ENCODE assay signal across 10 cellular contexts in the genomic region with DNA sequence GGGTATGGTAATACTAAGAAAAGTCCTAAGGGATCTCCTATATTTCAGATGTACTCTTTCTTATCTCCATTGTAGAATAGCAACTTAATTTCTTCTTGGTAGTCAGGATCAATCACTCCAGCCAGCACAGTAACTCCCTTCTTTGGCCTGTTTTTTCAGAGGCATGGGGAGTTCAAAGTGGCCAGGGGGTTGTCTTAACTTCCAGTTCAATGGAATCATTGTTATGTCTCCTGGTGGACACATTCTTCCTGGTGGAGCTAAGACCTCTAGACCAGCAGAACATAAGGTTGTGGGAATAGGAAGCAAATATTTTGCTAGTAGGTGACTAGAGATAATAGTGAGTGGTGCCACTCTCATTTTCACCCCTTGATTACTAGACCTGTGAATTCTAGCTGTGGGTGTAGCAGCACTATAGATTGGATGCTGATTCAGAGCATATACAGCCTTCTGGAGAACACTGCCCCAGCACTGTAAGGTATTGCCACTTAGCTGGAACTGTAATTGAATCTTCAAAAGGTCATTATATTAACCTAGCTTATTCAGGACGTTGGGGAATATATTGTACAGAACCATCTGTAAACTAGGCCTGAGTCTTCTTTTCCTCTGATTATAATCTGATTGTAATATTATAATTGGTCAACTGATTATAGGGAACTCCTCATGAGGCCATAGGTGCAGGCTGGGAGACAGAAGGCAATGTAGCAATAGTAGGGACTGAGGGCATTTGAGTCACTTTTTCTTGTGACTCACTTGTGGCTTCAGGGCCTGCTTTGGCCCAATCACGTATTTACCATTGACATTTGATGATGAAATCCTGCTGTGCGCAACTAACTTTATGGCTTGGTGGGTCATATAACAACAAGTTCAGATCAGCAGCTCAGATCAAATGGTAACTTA.
DNase-seq lines count a peak whose midpoint lies in the region; ATAC-seq and TF ChIP-seq lines count a peak whose summit lies in the region.
"Had no signal": no experiment of that assay in that cellular context is flagged by ENCODE, and none has a peak within 500 bp of the region (broad histone marks: within the 10 kb centered on the region; RNA-seq: fewer than 3 reads in every experiment).

No MANE protein-coding gene starts in this region.

- ATAC-seq in HG03280 (IDR thresholded peaks at IDR 0.05; ENCODE audit: unreplicated experiment): no peak

- no peak overlapping the region for H3K4me3 ChIP-seq in fibroblast of the aortic adventitia (ENCODE audit: low read depth, low read length)
- no peak overlapping the region for H3K4me3 ChIP-seq in urinary bladder (ENCODE audit: low read depth, low read length)
- H3K4me3 ChIP-seq: ascending aorta had no signal

- peak in 2 of 3 donors; percentile 10 to 18 for DNase-seq in stimulated activated CD4-positive, alpha-beta T cell treated with anti-CD3 and anti-CD28 coated beads, Interleukin-12 subunit alpha, Interleukin-12 subunit beta, amount 100 ng/mL, for 48 hours (ENCODE audit: low read depth in 2 of 3, low spot score in 1 of 3)
- no peak for DNase-seq in stimulated activated CD4-positive, alpha-beta T cell treated with anti-CD3 and anti-CD28 coated beads, Interleukin-2, amount 100 ng/mL, for 24 hours
- peak; percentile 89 for DNase-seq in SIG-M5 (lab: John Stamatoyannopoulos, UW)
- peak; percentile 86 for DNase-seq in fibroblast of the aortic adventitia (ENCODE audit: low read depth)
- DNase-seq in effector CD4-positive, alpha-beta T cell: no peak
- no peak for DNase-seq in NCI-H82 (lab: John Stamatoyannopoulos, UW)
- DNase-seq: GDM1 had no signal

- H3K36me3 ChIP-seq in urinary bladder (ENCODE audit: insufficient read depth): no peaks in the 10 kb centered on the region
- H3K36me3 ChIP-seq: ascending aorta had no signal

- no peaks in the 10 kb centered on the region for H3K4me1 ChIP-seq in urinary bladder (ENCODE audit: insufficient read depth)
- H3K4me1 ChIP-seq: ascending aorta had no signal

- H3K27ac ChIP-seq in urinary bladder (ENCODE audit: low read depth): peak overlapping the region; percentile 1
- H3K27ac ChIP-seq: ascending aorta had no signal

- 77% methylated on average over 3 of the region's 3 CpGs for WGBS in urinary bladder

- TF ChIP-seq CTCF in fibroblast of the aortic adventitia (IDR thresholded peaks at IDR 0.05; ENCODE audit: insufficient read depth, low read length): no peak

Comparison
In these comparisons a context has a peak if more than half of its experiments do, and no peak if none do; other contexts are left out.
1. DNase-seq: peak in stimulated activated CD4-positive, alpha-beta T cell treated with anti-CD3 and anti-CD28 coated beads, Interleukin-12 subunit alpha, Interleukin-12 subunit beta, amount 100 ng/mL, for 48 hours (2 of 3), SIG-M5 (single experiment) and fibroblast of the aortic adventitia (single experiment); none in stimulated activated CD4-positive, alpha-beta T cell treated with anti-CD3 and anti-CD28 coated beads, Interleukin-2, amount 100 ng/mL, for 24 hours (0 of 2), effector CD4-positive, alpha-beta T cell (single experiment) and NCI-H82 (single experiment).